In the genomic region with DNA sequence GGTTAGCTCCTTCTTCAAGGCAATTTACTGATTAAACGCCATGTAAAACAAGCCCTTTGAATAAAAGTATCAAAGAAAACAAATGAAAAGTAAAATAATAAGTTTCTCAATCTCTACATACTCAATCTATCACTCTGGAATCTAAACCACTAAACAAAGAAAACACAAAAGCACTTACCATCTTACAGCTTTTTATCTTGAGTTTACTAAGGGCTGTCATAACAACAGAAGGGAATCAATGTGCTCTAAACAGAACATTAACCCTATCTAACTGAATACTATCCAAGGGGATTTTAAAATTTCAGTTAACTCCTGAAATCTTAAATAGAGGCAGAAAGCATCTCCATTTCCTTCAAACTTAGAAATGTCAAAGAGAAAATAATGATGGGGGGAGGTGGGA, we compare ENCODE assay signal across 11 cellular contexts. TPM values are rescaled to one million over a fixed set of nuclear protein-coding genes. Genes with fewer than 3 reads are reported as not detected.
A peak's percentile ranks its signal among the peaks of the same experiment; 100 is the strongest.
DNase-seq lines count a peak whose midpoint lies in the region; ATAC-seq and TF ChIP-seq lines count a peak whose summit lies in the region.
"Had no signal": no experiment of that assay in that cellular context is flagged by ENCODE, and none has a peak within 500 bp of the region (broad histone marks: within the 10 kb centered on the region; RNA-seq: fewer than 3 reads in every experiment).

No MANE protein-coding gene starts in this region.

- DNase-seq in activated T-helper 2 cell treated with anti-CD3 and anti-CD28 coated beads, Interferon-gamma antibody, Interleukin-2, Interleukin-4, amounts not matched to agents 10 μg/mL and 5 μg/mL and 100 μg/mL, durations not matched to agents 14 hours and 24 hours and 36 hours (ENCODE audit: low spot score) = no peak
- DNase-seq in hepatocyte (ENCODE audit: low spot score) (no peak), ACHN (no peak), NCI-H2171 (lab: John Stamatoyannopoulos, UW) (no peak), mucosa of gallbladder (ENCODE audit: low spot score) (no peak)
- DNase-seq: heart left ventricle; NCI-H226; stimulated activated CD8-positive, alpha-beta memory T cell treated with anti-CD3 and anti-CD28 coated beads, Interleukin-4, amount 100 ng/mL, for 48 hours had no signal

- no peaks in the 10 kb centered on the region for H3K9me3 Mint-ChIP-seq in activated T-helper 2 cell treated with anti-CD3 and anti-CD28 coated beads, Interferon-gamma antibody, Interleukin-2, Interleukin-4, amounts not matched to agents 10 μg/mL and 5 μg/mL and 100 μg/mL, durations not matched to agents 14 hours and 24 hours and 36 hours

- peak overlapping the region in 10 of 11 experiments; percentile 29 to 87 (median 84); a peak in 19 of 22 replicates for H3K4me2 ChIP-seq in BLaER1 treated with 17β-estradiol and CSF1 and Interleukin-3, amounts not matched to agents 10 nM and 100 nM
- peak overlapping the region; percentile 86 for H3K4me2 ChIP-seq in hepatocyte

- no peaks in the 10 kb centered on the region for H3K27me3 ChIP-seq in BLaER1 treated with 17β-estradiol and CSF1 and Interleukin-3, amounts not matched to agents 10 nM and 100 nM
- no peaks in the 10 kb centered on the region for H3K27me3 ChIP-seq in hepatocyte
- H3K27me3 ChIP-seq: heart left ventricle had no signal

- peaks cover 0 to 26% (median 4%) of the 10 kb centered on the region in 11 experiments; a peak in 6 of 22 replicates for H4K20me1 ChIP-seq in BLaER1 treated with 17β-estradiol and CSF1 and Interleukin-3, amounts not matched to agents 10 nM and 100 nM
- no peaks in the 10 kb centered on the region for H4K20me1 ChIP-seq in hepatocyte (ENCODE audit: insufficient read depth, poor library complexity, severe bottlenecking)

- H3K4me1 Mint-ChIP-seq in activated T-helper 2 cell treated with anti-CD3 and anti-CD28 coated beads, Interferon-gamma antibody, Interleukin-2, Interleukin-4, amounts not matched to agents 10 μg/mL and 5 μg/mL and 100 μg/mL, durations not matched to agents 14 hours and 24 hours and 36 hours (ENCODE audit: low read depth) = peaks cover 34% of the 10 kb centered on the region

- H3K4me3 Mint-ChIP-seq in activated T-helper 2 cell treated with anti-CD3 and anti-CD28 coated beads, Interferon-gamma antibody, Interleukin-2, Interleukin-4, amounts not matched to agents 10 μg/mL and 5 μg/mL and 100 μg/mL, durations not matched to agents 14 hours and 24 hours and 36 hours (ENCODE audit: low read depth) = peak overlapping the region; percentile 58

- H3K27me3 Mint-ChIP-seq in activated T-helper 2 cell treated with anti-CD3 and anti-CD28 coated beads, Interferon-gamma antibody, Interleukin-2, Interleukin-4, amounts not matched to agents 10 μg/mL and 5 μg/mL and 100 μg/mL, durations not matched to agents 14 hours and 24 hours and 36 hours (ENCODE audit: low read depth) = no peaks in the 10 kb centered on the region

- intact Hi-C loops in activated T-helper 2 cell treated with anti-CD3 and anti-CD28 coated beads, Interferon-gamma antibody, Interleukin-2, Interleukin-4, amounts not matched to agents 10 μg/mL and 5 μg/mL and 100 μg/mL, durations not matched to agents 14 hours and 24 hours and 36 hours (cut with micrococcal nuclease) = no loop called here

- H3K79me2 ChIP-seq in hepatocyte = peaks cover 76% of the 10 kb centered on the region

- H3K27ac Mint-ChIP-seq in activated T-helper 2 cell treated with anti-CD3 and anti-CD28 coated beads, Interferon-gamma antibody, Interleukin-2, Interleukin-4, amounts not matched to agents 10 μg/mL and 5 μg/mL and 100 μg/mL, durations not matched to agents 14 hours and 24 hours and 36 hours = peak overlapping the region; percentile 77

- WGBS in hepatocyte (ENCODE audit: low lambda C conversion rate, missing lambda C conversion rate) = 85% methylated on average over 1 of the region's 1 CpG

- H3K4me3 ChIP-seq in BLaER1 treated with 17β-estradiol and CSF1 and Interleukin-3, amounts not matched to agents 10 nM and 100 nM = no peak overlapping the region
- H3K4me3 ChIP-seq in HEK293 (ENCODE audit: low read depth, low read length) (peak overlapping the region; percentile 12; the same call in 1 of the 2 replicates), hepatocyte (no peak overlapping the region)
- H3K4me3 ChIP-seq: heart left ventricle had no signal

- no peak overlapping the region for H3K27ac ChIP-seq in BLaER1 treated with 17β-estradiol and CSF1 and Interleukin-3, amounts not matched to agents 10 nM and 100 nM
- H3K27ac ChIP-seq in HEK293 (ENCODE audit: extremely low read depth, low read depth, low read length) (no peak overlapping the region), hepatocyte (no peak overlapping the region)
- H3K27ac ChIP-seq: heart left ventricle had no signal

- POLR2A ChIA-PET in HEK293 (lab: Yijun Ruan, JAX) = interaction anchor here (0.6 to 3.0 kb wide), 5 partner anchors 9 to 465 kb away, joined by 3 to 11 read pairs (median 3); a partner anchor contains a TSS

- in situ Hi-C loops in ACHN (cut with HindIII; ENCODE audit: low pct_ligation_motif_present, low pct_unique_long_range_greater_than_20kb, low sequenced_read_pairs) = no loop called here

- no peak overlapping the region for H2AFZ ChIP-seq in hepatocyte

- no peak for ATAC-seq in GM19324 (IDR thresholded peaks at IDR 0.05; ENCODE audit: low FRiP score, unreplicated experiment)
- ATAC-seq: heart left ventricle had no signal

- H3K9me2 ChIP-seq in hepatocyte (replicated peaks; ENCODE audit: insufficient read depth) = no peaks in the 10 kb centered on the region

- TF ChIP-seq CTCF in HEK293 (tag by site-specific recombination; IDR thresholded peaks at IDR 0.05) = no peak
- no peak for TF ChIP-seq CTCF in hepatocyte (IDR thresholded peaks at IDR 0.05; ENCODE audit: poor library complexity)

- peaks cover 0 to 36% (median 23%) of the 10 kb centered on the region in 11 experiments; a peak in 13 of 22 replicates for H3K36me3 ChIP-seq in BLaER1 treated with 17β-estradiol and CSF1 and Interleukin-3, amounts not matched to agents 10 nM and 100 nM
- peaks cover 0 to 15% of the 10 kb centered on the region in 2 experiments; a peak in 1 of 3 replicates for H3K36me3 ChIP-seq in HEK293 (ENCODE audit: control insufficient read depth in 2 of 2, insufficient read depth in 1 of 2, low read length in 2 of 2)
- no peaks in the 10 kb centered on the region for H3K36me3 ChIP-seq in hepatocyte (replicated peaks; ENCODE audit: insufficient read depth, low read depth)
- H3K36me3 ChIP-seq: heart left ventricle had no signal

- CTCF ChIA-PET in HEK293 (lab: Yijun Ruan, JAX) = interaction anchor here (0.6 to 1.2 kb wide), 5 partner anchors 8 to 633 kb away, joined by 3 to 5 read pairs (median 4); no protein-coding TSS in a partner anchor

- H3K9ac ChIP-seq in BLaER1 treated with 17β-estradiol and CSF1 and Interleukin-3, amounts not matched to agents 10 nM and 100 nM = peak overlapping the region in 1 of 11 experiments; percentile 39; a peak in 2 of 22 replicates

- H3K9me3 ChIP-seq in BLaER1 treated with 17β-estradiol and CSF1 and Interleukin-3, amounts not matched to agents 10 nM and 100 nM (replicated peaks in 1 of 11) = peaks cover 0 to under 1% (median 0%) of the 10 kb centered on the region in 11 experiments; a peak in 1 of 22 replicates
- H3K9me3 ChIP-seq in HEK293 (ENCODE audit: control insufficient read depth, insufficient read depth, low read depth, low read length) = no peaks in the 10 kb centered on the region
- H3K9me3 ChIP-seq in hepatocyte (ENCODE audit: low read depth) = no peaks in the 10 kb centered on the region
- H3K9me3 ChIP-seq: heart left ventricle had no signal

- peaks cover 26 to 46% (median 35%) of the 10 kb centered on the region in 10 experiments for H3K4me1 ChIP-seq in BLaER1 treated with 17β-estradiol and CSF1 and Interleukin-3, amounts not matched to agents 10 nM and 100 nM
- H3K4me1 ChIP-seq in HEK293 (ENCODE audit: control insufficient read depth, insufficient read depth, low read length) (peaks cover 23% of the 10 kb centered on the region), hepatocyte (ENCODE audit: insufficient read depth) (peaks cover 4% of the 10 kb centered on the region)

- H3K36me3 Mint-ChIP-seq in activated T-helper 2 cell treated with anti-CD3 and anti-CD28 coated beads, Interferon-gamma antibody, Interleukin-2, Interleukin-4, amounts not matched to agents 10 μg/mL and 5 μg/mL and 100 μg/mL, durations not matched to agents 14 hours and 24 hours and 36 hours (ENCODE audit: low read depth) = peaks cover 24% of the 10 kb centered on the region

TF ChIP-seq in HEK293, 187 proteins besides CTCF, POLR2A, EP300 and RAD21 (continues in another document):
- TF ChIP-seq, protein P1, sequence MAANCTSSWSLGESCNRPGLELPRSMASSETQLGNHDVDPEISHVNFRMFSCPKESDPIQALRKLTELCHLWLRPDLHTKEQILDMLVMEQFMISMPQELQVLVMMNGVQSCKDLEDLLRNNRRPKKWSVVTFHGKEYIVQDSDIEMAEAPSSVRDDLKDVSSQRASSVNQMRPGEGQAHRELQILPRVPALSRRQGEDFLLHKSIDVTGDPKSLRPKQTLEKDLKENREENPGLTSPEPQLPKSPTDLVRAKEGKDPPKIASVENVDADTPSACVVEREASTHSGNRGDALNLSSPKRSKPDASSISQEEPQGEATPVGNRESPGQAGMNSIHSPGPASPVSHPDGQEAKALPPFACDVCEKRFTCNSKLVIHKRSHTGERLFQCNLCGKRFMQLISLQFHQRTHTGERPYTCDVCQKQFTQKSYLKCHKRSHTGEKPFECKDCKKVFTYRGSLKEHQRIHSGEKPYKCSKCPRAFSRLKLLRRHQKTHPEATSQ (tag by site-specific recombination; IDR thresholded peaks at IDR 0.05) = no peak

RNA-seq across cellular contexts. Expression of a gene that starts 3.4 kb away (rescaled TPM):
- 62.2 and 69.9 TPM in 2 replicates for total RNA-seq in activated T-helper 2 cell treated with anti-CD3 and anti-CD28 coated beads, Interferon-gamma antibody, Interleukin-2, Interleukin-4, amounts not matched to agents 10 μg/mL and 5 μg/mL and 100 μg/mL, durations not matched to agents 14 hours and 24 hours and 36 hours
- total RNA-seq in hepatocyte (42.5 and 52.8 TPM in 2 replicates), mucosa of gallbladder (20.4 TPM)
- 27.0 TPM in 2 replicates for polyA plus RNA-seq in hepatocyte

RNA-seq across cellular contexts. Expression of a gene that starts 4.0 kb away (rescaled TPM):
- total RNA-seq in activated T-helper 2 cell treated with anti-CD3 and anti-CD28 coated beads, Interferon-gamma antibody, Interleukin-2, Interleukin-4, amounts not matched to agents 10 μg/mL and 5 μg/mL and 100 μg/mL, durations not matched to agents 14 hours and 24 hours and 36 hours = 50.2 and 51.5 TPM in 2 replicates
- total RNA-seq in hepatocyte = 3.2 and 3.6 TPM in 2 replicates
- 3.8 and 5.0 TPM in 2 replicates for polyA plus RNA-seq in hepatocyte
- 2.0 TPM for total RNA-seq in mucosa of gallbladder

RNA-seq across cellular contexts. Expression of a gene that starts 44.9 kb away (rescaled TPM):
- total RNA-seq in activated T-helper 2 cell treated with anti-CD3 and anti-CD28 coated beads, Interferon-gamma antibody, Interleukin-2, Interleukin-4, amounts not matched to agents 10 μg/mL and 5 μg/mL and 100 μg/mL, durations not matched to agents 14 hours and 24 hours and 36 hours = 28.4 and 31.4 TPM in 2 replicates
- total RNA-seq in hepatocyte (20.3 and 22.8 TPM in 2 replicates), mucosa of gallbladder (24.8 TPM)
- polyA plus RNA-seq in hepatocyte = 9.7 and 11.3 TPM in 2 replicates

RNA-seq across cellular contexts. Expression of a gene that starts 58.2 kb away (rescaled TPM):
- 20.6 and 20.8 TPM in 2 replicates for total RNA-seq in activated T-helper 2 cell treated with anti-CD3 and anti-CD28 coated beads, Interferon-gamma antibody, Interleukin-2, Interleukin-4, amounts not matched to agents 10 μg/mL and 5 μg/mL and 100 μg/mL, durations not matched to agents 14 hours and 24 hours and 36 hours
- total RNA-seq in hepatocyte = 17.9 and 20.1 TPM in 2 replicates
- polyA plus RNA-seq in hepatocyte = 10.9 and 13.9 TPM in 2 replicates
- 11.2 TPM for total RNA-seq in mucosa of gallbladder

Comparison
In these comparisons a context has a peak if more than half of its experiments do, and no peak if none do; other contexts are left out.
1. RNA of a gene that starts 4.0 kb away (total RNA-seq): 50.2 to 51.5 TPM in activated T-helper 2 cell treated with anti-CD3 and anti-CD28 coated beads, Interferon-gamma antibody, Interleukin-2, Interleukin-4, amounts not matched to agents 10 μg/mL and 5 μg/mL and 100 μg/mL, durations not matched to agents 14 hours and 24 hours and 36 hours; 3.2 to 3.6 TPM in hepatocyte and 2.0 TPM in mucosa of gallbladder (single experiment); every median in the first group is over 10 times any median in the second.